8 cellular contexts compared by ENCODE assay signal in the genomic region with DNA sequence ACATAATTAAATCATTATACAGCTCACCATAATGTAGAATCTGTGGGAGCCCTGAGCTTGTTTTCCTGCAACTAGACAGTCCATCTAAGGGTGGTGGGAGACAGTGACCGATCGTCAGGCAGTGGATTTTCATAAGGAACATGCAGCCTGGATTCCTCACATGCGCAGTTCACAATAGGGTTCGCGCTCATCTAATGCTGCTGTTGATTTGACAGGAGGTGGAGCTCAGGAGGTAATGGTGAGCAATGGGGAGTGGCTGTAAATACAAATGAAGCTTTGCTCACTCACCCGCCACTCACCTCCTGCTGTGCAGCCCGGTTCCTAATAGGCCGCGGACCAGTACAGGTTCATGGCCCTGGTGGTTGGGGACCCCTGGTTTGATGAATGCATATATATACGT.
"Had no signal": no experiment of that assay in that cellular context is flagged by ENCODE, and none has a peak within 500 bp of the region (broad histone marks: within the 10 kb centered on the region; RNA-seq: fewer than 3 reads in every experiment).

No MANE protein-coding gene starts in this region.

- DNase-seq: GOT3, H7, HFFc6 had no signal

- H3K36me3 ChIP-seq: HAP-1 had no signal

- H3K4me1 ChIP-seq: HAP-1 had no signal

- H3K4me3 Mint-ChIP-seq: HFFc6, IgD-negative memory B cell had no signal

- ATAC-seq: HCT116, HepG2 had no signal

- H3K36me3 Mint-ChIP-seq: IgD-negative memory B cell had no signal

- H3K9me3 Mint-ChIP-seq: HFFc6 had no signal

- H3K4me3 ChIP-seq: HAP-1 had no signal

- H3K9me3 ChIP-seq: HAP-1 had no signal

- H3K27ac Mint-ChIP-seq: HFFc6, IgD-negative memory B cell had no signal

- H3K27ac ChIP-seq: HL-60 had no signal

- H3K4me1 Mint-ChIP-seq: IgD-negative memory B cell had no signal
